25 cellular contexts compared by ENCODE assay signal in genomic region chr11:46404476-46405017, GRCh38. TPM values are rescaled to one million over a fixed set of nuclear protein-coding genes. Genes with fewer than 3 reads are reported as not detected.
"Had no signal": no experiment of that assay in that cellular context is flagged by ENCODE, and none has a peak within 500 bp of the region (broad histone marks: within the 10 kb centered on the region; RNA-seq: fewer than 3 reads in every experiment).

No MANE protein-coding gene starts in this region.

- H2AFZ ChIP-seq: neural progenitor cell had no signal

- H3K27ac Mint-ChIP-seq: activated CD4-positive, alpha-beta T cell treated with anti-CD3 and anti-CD28 coated beads for 36 hours; activated naive CD8-positive, alpha-beta T cell; natural killer cell; neural progenitor cell; T-helper 2 cell treated with Interferon-gamma antibody and Interleukin-4, amounts not matched to agents 5 μg/mL and 100 μg/mL, for 36 hours had no signal

- H3K27ac ChIP-seq: adrenal gland, ascending aorta, foreskin keratinocyte, heart right ventricle, left lung, lower lobe of right lung, neural progenitor cell, tibial nerve had no signal

- H3K9me3 ChIP-seq: adrenal gland, ascending aorta, heart right ventricle, left lung, lower lobe of right lung, tibial nerve had no signal

- H3K9me3 Mint-ChIP-seq: effector memory CD8-positive, alpha-beta T cell; natural killer cell; neural progenitor cell; T-helper 2 cell treated with Interferon-gamma antibody and Interleukin-4, amounts not matched to agents 5 μg/mL and 100 μg/mL, for 36 hours had no signal

- ATAC-seq: activated CD4-positive, alpha-beta T cell treated with anti-CD3 and anti-CD28 coated beads for 36 hours; effector memory CD8-positive, alpha-beta T cell; foreskin keratinocyte; heart right ventricle; left lung; lower lobe of right lung; natural killer cell; right cardiac atrium had no signal

- H3K4me3 ChIP-seq: adrenal gland, ascending aorta, heart right ventricle, left lung, lower lobe of right lung, neural progenitor cell, tibial nerve had no signal

- H3K4me2 ChIP-seq: neural progenitor cell had no signal

- H3K27me3 Mint-ChIP-seq: activated CD4-positive, alpha-beta T cell treated with anti-CD3 and anti-CD28 coated beads for 36 hours; activated naive CD8-positive, alpha-beta T cell; effector memory CD8-positive, alpha-beta T cell had no signal

- DNase-seq: activated CD4-positive, alpha-beta T cell treated with anti-CD3 and anti-CD28 coated beads for 36 hours; activated CD4-positive, CD25-positive, alpha-beta regulatory T cell; activated effector memory CD4-positive, alpha-beta T cell treated with Interleukin-2 at 50 U/mL for 16 hours; activated naive CD4-positive, alpha-beta T cell treated with Interleukin-2 at 50 U/mL for 16 hours; adrenal gland; caudate nucleus; cortex of kidney; effector memory CD8-positive, alpha-beta T cell; foreskin keratinocyte; heart right ventricle; left lung; lower lobe of right lung; mesenchymal stem cell; natural killer cell; occipital lobe; stimulated activated CD4-positive, alpha-beta T cell treated with anti-CD3 and anti-CD28 coated beads, Interleukin-2, amount 100 ng/mL, for 48 hours; stimulated activated naive CD4-positive, alpha-beta T cell treated with Interleukin-2 at 50 U/mL for 16 hours had no signal

- H3K27me3 ChIP-seq: adrenal gland, ascending aorta, foreskin keratinocyte, heart right ventricle, left lung, neural progenitor cell, tibial nerve had no signal

- H3K36me3 Mint-ChIP-seq: natural killer cell had no signal

- H3K4me1 ChIP-seq: ascending aorta, foreskin keratinocyte, left lung, lower lobe of right lung, neural progenitor cell had no signal

- H3K9ac ChIP-seq: neural progenitor cell had no signal

- H3K4me1 Mint-ChIP-seq: activated CD4-positive, alpha-beta T cell treated with anti-CD3 and anti-CD28 coated beads for 36 hours; natural killer cell had no signal

- H3K4me3 Mint-ChIP-seq: activated CD4-positive, alpha-beta T cell treated with anti-CD3 and anti-CD28 coated beads for 36 hours; activated naive CD8-positive, alpha-beta T cell; effector memory CD8-positive, alpha-beta T cell; natural killer cell; neural progenitor cell; T-helper 2 cell treated with Interferon-gamma antibody and Interleukin-4, amounts not matched to agents 5 μg/mL and 100 μg/mL, for 36 hours had no signal

- H3K36me3 ChIP-seq: neural progenitor cell had no signal

RNA-seq across cellular contexts. Expression of gene CHRM4, which starts 13.0 kb away (rescaled TPM):
- total RNA-seq: ascending aorta, foreskin keratinocyte, left lung, lower lobe of right lung, skeletal muscle tissue, ureter had no signal
- polyA plus RNA-seq: foreskin keratinocyte had no signal
